ENCODE assay signal across 37 cellular contexts in genomic region chrX:80721186-80721585, GRCh38.
"Had no signal": no experiment of that assay in that cellular context is flagged by ENCODE, and none has a peak within 500 bp of the region (broad histone marks: within the 10 kb centered on the region; RNA-seq: fewer than 3 reads in every experiment).

No MANE protein-coding gene starts in this region.

- H3K27ac Mint-ChIP-seq: activated B cell treated with CpG ODN at 0.5 μM for 24 hours; activated CD4-positive, alpha-beta memory T cell treated with anti-CD3 and anti-CD28 coated beads for 36 hours; activated CD4-positive, alpha-beta T cell treated with anti-CD3 and anti-CD28 coated beads, Interleukin-2, amount 10 ng/mL, durations not matched to agents 24 days and 14 days; activated CD8-positive, alpha-beta T cell treated with anti-CD3 and anti-CD28 coated beads for 36 hours; activated naive CD4-positive, alpha-beta T cell treated with anti-CD3 and anti-CD28 coated beads for 36 hours; activated naive CD4-positive, alpha-beta T cell treated with anti-CD3 and anti-CD28 coated beads, Interleukin-2, amount 50 U/mL, for 72 hours; activated naive CD8-positive, alpha-beta T cell treated with anti-CD3 and anti-CD28 coated beads for 36 hours; activated T-cell treated with anti-CD3 and anti-CD28 coated beads, Interleukin-2, amount 50 U/mL, for 72 hours; activated T-helper 1 cell treated with anti-CD3 and anti-CD28 coated beads, Interleukin-12 subunit alpha, Interleukin-12 subunit beta, Interleukin-2, Interleukin-4 antibody, amounts not matched to agents 30 ng/mL and 10 ng/mL and 1 ng/mL, durations not matched to agents 14 hours and 24 hours and 36 hours; activated T-helper 17 cell treated with anti-CD3 and anti-CD28 coated beads, Interleukin-2, amount 50 U/mL, for 72 hours; brain; T-helper 1 cell treated with Interleukin-12 subunit alpha and Interleukin-12 subunit beta and Interleukin-4 antibody, amounts not matched to agents 30 μg/mL and 1 μg/mL, for 36 hours; T-helper 2 cell treated with Interferon-gamma antibody and Interleukin-4, amounts not matched to agents 5 μg/mL and 100 μg/mL, for 36 hours had no signal

- H3K4me3 Mint-ChIP-seq: activated B cell treated with CpG ODN at 0.5 μM for 24 hours; activated CD4-positive, alpha-beta memory T cell treated with anti-CD3 and anti-CD28 coated beads for 36 hours; activated CD4-positive, alpha-beta T cell treated with anti-CD3 and anti-CD28 coated beads, Interleukin-2, amount 10 ng/mL, durations not matched to agents 24 days and 14 days; activated CD8-positive, alpha-beta T cell treated with anti-CD3 and anti-CD28 coated beads for 36 hours; activated naive CD4-positive, alpha-beta T cell treated with anti-CD3 and anti-CD28 coated beads for 36 hours; activated naive CD8-positive, alpha-beta T cell treated with anti-CD3 and anti-CD28 coated beads for 36 hours; activated T-cell treated with anti-CD3 and anti-CD28 coated beads, Interleukin-2, amount 50 U/mL, for 4 hours; activated T-cell treated with anti-CD3 and anti-CD28 coated beads, Interleukin-2, amount 50 U/mL, for 72 hours; activated T-helper 1 cell treated with anti-CD3 and anti-CD28 coated beads, Interleukin-12 subunit alpha, Interleukin-12 subunit beta, Interleukin-2, Interleukin-4 antibody, amounts not matched to agents 30 ng/mL and 10 ng/mL and 1 ng/mL, durations not matched to agents 14 hours and 24 hours and 36 hours; activated T-helper 17 cell treated with anti-CD3 and anti-CD28 coated beads, Interleukin-2, amount 50 U/mL, for 72 hours; brain; central memory CD8-positive, alpha-beta T cell; T-helper 1 cell treated with Interleukin-12 subunit alpha and Interleukin-12 subunit beta and Interleukin-4 antibody, amounts not matched to agents 30 μg/mL and 1 μg/mL, for 36 hours; T-helper 2 cell treated with Interferon-gamma antibody and Interleukin-4, amounts not matched to agents 5 μg/mL and 100 μg/mL, for 36 hours had no signal

- H3K27ac ChIP-seq: adrenal gland, cardiac muscle cell, VCaP had no signal

- H3K9me3 ChIP-seq: adrenal gland had no signal

- ATAC-seq: activated CD8-positive, alpha-beta T cell treated with anti-CD3 and anti-CD28 coated beads for 36 hours; activated naive CD4-positive, alpha-beta T cell treated with anti-CD3 and anti-CD28 coated beads, Interleukin-2, amount 50 U/mL, for 72 hours; activated T-cell treated with anti-CD3 and anti-CD28 coated beads, Interleukin-2, amount 50 U/mL, for 4 hours; activated T-cell treated with anti-CD3 and anti-CD28 coated beads, Interleukin-2, amount 50 U/mL, for 72 hours; activated T-helper 17 cell treated with anti-CD3 and anti-CD28 coated beads, Interleukin-2, amount 50 U/mL, for 72 hours had no signal

- H3K9me3 Mint-ChIP-seq: activated B cell treated with CpG ODN at 0.5 μM for 24 hours; activated CD4-positive, alpha-beta memory T cell treated with anti-CD3 and anti-CD28 coated beads for 36 hours; activated CD4-positive, alpha-beta T cell treated with anti-CD3 and anti-CD28 coated beads, Interleukin-2, amount 10 ng/mL, durations not matched to agents 24 days and 14 days; activated CD8-positive, alpha-beta T cell treated with anti-CD3 and anti-CD28 coated beads for 36 hours; activated naive CD4-positive, alpha-beta T cell treated with anti-CD3 and anti-CD28 coated beads for 36 hours; activated naive CD4-positive, alpha-beta T cell treated with anti-CD3 and anti-CD28 coated beads, Interleukin-2, amount 50 U/mL, for 72 hours; activated naive CD8-positive, alpha-beta T cell treated with anti-CD3 and anti-CD28 coated beads for 36 hours; activated T-cell treated with anti-CD3 and anti-CD28 coated beads, Interleukin-2, amount 50 U/mL, for 4 hours; activated T-cell treated with anti-CD3 and anti-CD28 coated beads, Interleukin-2, amount 50 U/mL, for 72 hours; activated T-helper 1 cell treated with anti-CD3 and anti-CD28 coated beads, Interleukin-12 subunit alpha, Interleukin-12 subunit beta, Interleukin-2, Interleukin-4 antibody, amounts not matched to agents 30 ng/mL and 10 ng/mL and 1 ng/mL, durations not matched to agents 14 hours and 24 hours and 36 hours; activated T-helper 17 cell treated with anti-CD3 and anti-CD28 coated beads, Interleukin-2, amount 50 U/mL, for 72 hours; brain; central memory CD8-positive, alpha-beta T cell; T-helper 1 cell treated with Interleukin-12 subunit alpha and Interleukin-12 subunit beta and Interleukin-4 antibody, amounts not matched to agents 30 μg/mL and 1 μg/mL, for 36 hours; T-helper 2 cell treated with Interferon-gamma antibody and Interleukin-4, amounts not matched to agents 5 μg/mL and 100 μg/mL, for 36 hours had no signal

- FAIRE-seq: bronchial epithelial cell, TTC549 had no signal

- H3K4me1 Mint-ChIP-seq: activated B cell treated with CpG ODN at 0.5 μM for 24 hours; activated CD4-positive, alpha-beta T cell treated with anti-CD3 and anti-CD28 coated beads, Interleukin-2, amount 10 ng/mL, durations not matched to agents 24 days and 14 days; activated naive CD8-positive, alpha-beta T cell treated with anti-CD3 and anti-CD28 coated beads for 36 hours; activated T-helper 17 cell treated with anti-CD3 and anti-CD28 coated beads, Interleukin-2, amount 50 U/mL, for 72 hours; brain; central memory CD8-positive, alpha-beta T cell had no signal

- DNase-seq: activated B cell treated with CpG ODN at 0.5 μM for 24 hours; activated CD4-positive, alpha-beta memory T cell treated with anti-CD3 and anti-CD28 coated beads for 36 hours; activated CD4-positive, alpha-beta T cell treated with anti-CD3 and anti-CD28 coated beads for 4 hours; activated CD4-positive, alpha-beta T cell treated with anti-CD3 and anti-CD28 coated beads, Interleukin-2, amount 10 ng/mL, durations not matched to agents 24 days and 14 days; activated CD4-positive, alpha-beta T cell treated with anti-CD3 and anti-CD28 coated beads, Interleukin-2, amount 50 U/mL, for 1 hour; activated CD4-positive, alpha-beta T cell treated with anti-CD3 and anti-CD28 coated beads, Interleukin-2, amount 50 U/mL, for 4 hours; activated CD4-positive, CD25-positive, alpha-beta regulatory T cell treated with anti-CD3 and anti-CD28 coated beads, Interleukin-2, amount 50 U/mL, for 72 hours; activated CD8-positive, alpha-beta memory T cell treated with anti-CD3 and anti-CD28 coated beads, Interleukin-2, amount 50 U/mL, for 4 hours; activated CD8-positive, alpha-beta T cell treated with anti-CD3 and anti-CD28 coated beads for 36 hours; activated effector memory CD4-positive, alpha-beta T cell treated with anti-CD3 and anti-CD28 coated beads, Interleukin-2, amount 50 U/mL, for 16 hours; activated gamma-delta T cell treated with Interleukin-2 at 50 U/mL for 16 hours; activated naive CD4-positive, alpha-beta T cell; activated naive CD4-positive, alpha-beta T cell treated with anti-CD3 and anti-CD28 coated beads for 36 hours; activated naive CD4-positive, alpha-beta T cell treated with anti-CD3 and anti-CD28 coated beads, Interleukin-2, amount 50 U/mL, for 16 hours; activated naive CD8-positive, alpha-beta T cell treated with anti-CD3 and anti-CD28 coated beads for 36 hours; activated T-cell treated with anti-CD3 and anti-CD28 coated beads for 4 hours; activated T-cell treated with anti-CD3 and anti-CD28 coated beads, Interleukin-2, amount 50 U/mL, for 1 hour; activated T-cell treated with anti-CD3 and anti-CD28 coated beads, Interleukin-2, amount 50 U/mL, for 4 hours; activated T-cell treated with anti-CD3 and anti-CD28 coated beads, Interleukin-2, amount 50 U/mL, for 72 hours; adrenal gland; amniotic stem cell; caudate nucleus; cerebellar nuclear complex; T-helper 1 cell; T-helper 2 cell; T-helper 9 cell had no signal

- H3K4me3 ChIP-seq: adrenal gland, cardiac muscle cell had no signal

- H3K4me1 ChIP-seq: adrenal gland had no signal

- H3K27me3 ChIP-seq: cardiac muscle cell had no signal

- H3K27me3 Mint-ChIP-seq: activated B cell treated with CpG ODN at 0.5 μM for 24 hours; activated CD4-positive, alpha-beta memory T cell treated with anti-CD3 and anti-CD28 coated beads for 36 hours; activated CD4-positive, alpha-beta T cell treated with anti-CD3 and anti-CD28 coated beads, Interleukin-2, amount 10 ng/mL, durations not matched to agents 24 days and 14 days; activated CD8-positive, alpha-beta T cell treated with anti-CD3 and anti-CD28 coated beads for 36 hours; activated naive CD8-positive, alpha-beta T cell treated with anti-CD3 and anti-CD28 coated beads for 36 hours; activated T-helper 17 cell treated with anti-CD3 and anti-CD28 coated beads, Interleukin-2, amount 50 U/mL, for 72 hours; brain; central memory CD8-positive, alpha-beta T cell had no signal
